Comparison of ENCODE assay signal across 16 cellular contexts in the genomic region with DNA sequence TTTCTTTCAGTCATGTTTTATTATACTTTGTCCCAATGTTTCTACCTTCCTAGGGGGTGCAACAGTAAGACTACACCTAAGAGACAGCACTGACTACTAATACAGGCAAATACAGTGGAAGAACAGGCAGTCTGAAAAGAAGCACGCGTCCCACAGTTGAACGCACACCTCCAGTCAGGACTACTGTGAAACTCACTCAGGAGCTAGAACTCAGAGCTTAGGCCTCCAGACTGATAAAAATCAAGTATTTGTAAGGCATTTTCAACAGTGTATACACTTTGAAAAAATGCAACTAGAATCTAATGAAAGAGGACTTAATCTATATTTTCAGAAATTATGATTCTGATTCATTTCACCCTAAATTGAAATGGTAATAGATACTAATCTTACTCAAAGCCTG. TPM values are rescaled to one million over a fixed set of nuclear protein-coding genes. Genes with fewer than 3 reads are reported as not detected.
DNase-seq lines count a peak whose midpoint lies in the region; ATAC-seq lines count a peak whose summit lies in the region.
"Had no signal": no experiment of that assay in that cellular context is flagged by ENCODE, and none has a peak within 500 bp of the region (broad histone marks: within the 10 kb centered on the region; RNA-seq: fewer than 3 reads in every experiment).

No MANE protein-coding gene starts in this region.

- H4K8ac ChIP-seq in trophoblast cell (ENCODE audit: low read depth, low read length): no peak overlapping the region

- H2AFZ ChIP-seq in trophoblast cell (ENCODE audit: insufficient read depth, low read length, poor library complexity): no peak overlapping the region

- H2BK5ac ChIP-seq in trophoblast cell (ENCODE audit: low read depth, low read length, poor library complexity): no peak overlapping the region

- no peaks in the 10 kb centered on the region for H3K4me1 ChIP-seq in CD4-positive, CD25-positive, alpha-beta regulatory T cell (ENCODE audit: control insufficient read depth, insufficient read depth, low read length, poor library complexity, severe bottlenecking)
- peaks cover 0 to 1% of the 10 kb centered on the region in 2 experiments for H3K4me1 ChIP-seq in trophoblast cell (ENCODE audit: control insufficient read depth in 1 of 2, insufficient read depth in 2 of 2, low read length in 2 of 2)
- H3K4me1 ChIP-seq: BLaER1 treated with 17β-estradiol and CSF1 and Interleukin-3, amounts not matched to agents 10 nM and 100 nM had no signal

- peaks cover 31% of the 10 kb centered on the region for H3K36me3 ChIP-seq in CD4-positive, CD25-positive, alpha-beta regulatory T cell (ENCODE audit: control insufficient read depth, insufficient read depth, low read length)
- peaks cover under 1 to 5% of the 10 kb centered on the region in 2 experiments for H3K36me3 ChIP-seq in trophoblast cell (ENCODE audit: control insufficient read depth in 1 of 2, insufficient read depth in 2 of 2, low read length in 2 of 2)
- H3K36me3 ChIP-seq in MG63: 0 out of 2 replicates have a peak, but pooled peaks cover 2% of the 10 kb centered on the region

- H2BK120ac ChIP-seq in trophoblast cell (ENCODE audit: insufficient read depth, low read length, poor library complexity): no peak overlapping the region

- no CpG with 5 or more reads among the region's 3 CpGs for WGBS in trophoblast cell (ENCODE audit: extremely low coverage, insufficient coverage, insufficient read length)

- no peak overlapping the region for H3K23ac ChIP-seq in trophoblast cell (ENCODE audit: low read length)

- no peak overlapping the region for H4K12ac ChIP-seq in trophoblast cell (ENCODE audit: low read depth, low read length)

- peak overlapping the region in 2 of 3 donors; percentile 16 to 62 for H3K27ac Mint-ChIP-seq in CD4-positive, CD25-positive, alpha-beta regulatory T cell
- H3K27ac Mint-ChIP-seq in T-helper 17 cell: peak overlapping the region; percentile 53

- no peak overlapping the region for H3K18ac ChIP-seq in trophoblast cell (ENCODE audit: low read length)

- no peak overlapping the region for H2AK5ac ChIP-seq in trophoblast cell (ENCODE audit: low read length)

- no peak overlapping the region for H3K4me2 ChIP-seq in trophoblast cell (ENCODE audit: low read length)
- H3K4me2 ChIP-seq: BLaER1 treated with 17β-estradiol and CSF1 and Interleukin-3, amounts not matched to agents 10 nM and 100 nM had no signal

- H4K91ac ChIP-seq in trophoblast cell (ENCODE audit: low read depth, low read length): no peak overlapping the region

- no peak overlapping the region for H3K4me3 Mint-ChIP-seq in CD4-positive, CD25-positive, alpha-beta regulatory T cell
- no peak overlapping the region for H3K4me3 Mint-ChIP-seq in T-helper 17 cell
- H3K4me3 Mint-ChIP-seq: CD4-positive, alpha-beta memory T cell had no signal

- H3K4ac ChIP-seq in trophoblast cell (ENCODE audit: low read depth, low read length): no peak overlapping the region

- H3K9me3 ChIP-seq in CD4-positive, CD25-positive, alpha-beta regulatory T cell (ENCODE audit: control insufficient read depth in 2 of 2, low read length in 2 of 2): no peaks in the 10 kb centered on the region
- H3K9me3 ChIP-seq in T-helper 17 cell (ENCODE audit: control insufficient read depth, low read length, poor library complexity, severe bottlenecking): no peaks in the 10 kb centered on the region
- H3K9me3 ChIP-seq in trophoblast cell (ENCODE audit: insufficient read depth, low read depth, low read length): no peaks in the 10 kb centered on the region
- no peaks in the 10 kb centered on the region for H3K9me3 ChIP-seq in MG63
- H3K9me3 ChIP-seq: Caco-2 had no signal

- no peak for DNase-seq in CD4-positive, CD25-positive, alpha-beta regulatory T cell
- DNase-seq in T-helper 17 cell (no peak), trophoblast cell (peak; percentile 63 to 82), MG63 (no peak)
- DNase-seq: 8988T; ACHN; Caco-2; Calu3; CD4-positive, alpha-beta memory T cell; DMS79 treated with DMSO at 0.1 percent for 48 hours; GDM1 had no signal

- H3K9ac ChIP-seq in trophoblast cell (ENCODE audit: low read length): no peak overlapping the region
- H3K9ac ChIP-seq: BLaER1 treated with 17β-estradiol and CSF1 and Interleukin-3, amounts not matched to agents 10 nM and 100 nM had no signal

- H3K4me1 Mint-ChIP-seq in CD4-positive, CD25-positive, alpha-beta regulatory T cell: peaks cover 17 to 54% (median 35%) of the 10 kb centered on the region in 4 donors
- H3K4me1 Mint-ChIP-seq in T-helper 17 cell: peaks cover 17% of the 10 kb centered on the region

- H3K27me3 ChIP-seq in CD4-positive, CD25-positive, alpha-beta regulatory T cell (ENCODE audit: control insufficient read depth, insufficient read depth, low read length): no peaks in the 10 kb centered on the region
- no peaks in the 10 kb centered on the region for H3K27me3 ChIP-seq in trophoblast cell (ENCODE audit: insufficient read depth, low read length)
- H3K27me3 ChIP-seq in MG63: no peaks in the 10 kb centered on the region
- H3K27me3 ChIP-seq: BLaER1 treated with 17β-estradiol and CSF1 and Interleukin-3, amounts not matched to agents 10 nM and 100 nM had no signal

- no peak overlapping the region for H3K4me3 ChIP-seq in CD4-positive, CD25-positive, alpha-beta regulatory T cell (ENCODE audit: low read depth, low read length)
- H3K4me3 ChIP-seq in trophoblast cell (ENCODE audit: low read depth, low read length): no peak overlapping the region
- H3K4me3 ChIP-seq in MG63: no peak overlapping the region
- H3K4me3 ChIP-seq: BLaER1 treated with 17β-estradiol and CSF1 and Interleukin-3, amounts not matched to agents 10 nM and 100 nM; GM12878 had no signal

- no peak overlapping the region for H3K14ac ChIP-seq in trophoblast cell (ENCODE audit: low read length)

- H3K27ac ChIP-seq in CD4-positive, CD25-positive, alpha-beta regulatory T cell (ENCODE audit: insufficient read depth, low read length, poor library complexity, severe bottlenecking): no peak overlapping the region
- no peak overlapping the region for H3K27ac ChIP-seq in trophoblast cell (ENCODE audit: low read depth, low read length)
- H3K27ac ChIP-seq: BLaER1 treated with 17β-estradiol and CSF1 and Interleukin-3, amounts not matched to agents 10 nM and 100 nM; C4-2B had no signal

- no peaks in the 10 kb centered on the region for H3K79me1 ChIP-seq in trophoblast cell (ENCODE audit: low read length)

- no peaks in the 10 kb centered on the region for H3K27me3 Mint-ChIP-seq in CD4-positive, CD25-positive, alpha-beta regulatory T cell
- H3K27me3 Mint-ChIP-seq in T-helper 17 cell: no peaks in the 10 kb centered on the region
- H3K27me3 Mint-ChIP-seq: CD4-positive, alpha-beta memory T cell had no signal

- peaks cover 41% of the 10 kb centered on the region for H3K36me3 Mint-ChIP-seq in CD4-positive, CD25-positive, alpha-beta regulatory T cell
- peaks cover 10% of the 10 kb centered on the region for H3K36me3 Mint-ChIP-seq in T-helper 17 cell (ENCODE audit: low read depth)

- peaks cover 0 to 7% (median 0%) of the 10 kb centered on the region in 7 donors for H3K9me3 Mint-ChIP-seq in CD4-positive, CD25-positive, alpha-beta regulatory T cell

- ATAC-seq in CD4-positive, CD25-positive, alpha-beta regulatory T cell (ENCODE audit: low read depth in 2 of 2): no peak
- ATAC-seq in T-helper 17 cell: no peak
- no peak for ATAC-seq in HG02623 (IDR thresholded peaks at IDR 0.05; ENCODE audit: unreplicated experiment)
- no peak for ATAC-seq in HG02970 (IDR thresholded peaks at IDR 0.05; ENCODE audit: low FRiP score, unreplicated experiment)
- ATAC-seq: GM12878 had no signal

- no peak overlapping the region for H2BK12ac ChIP-seq in trophoblast cell (ENCODE audit: low read length)

- no peaks in the 10 kb centered on the region for H3K79me2 ChIP-seq in trophoblast cell (ENCODE audit: control insufficient read depth, insufficient read depth, low read length, poor library complexity)

RNA-seq across cellular contexts. Expression of gene ITFG1, which starts 14.4 kb away (rescaled TPM):
- 35.9 TPM for total RNA-seq in CD4-positive, CD25-positive, alpha-beta regulatory T cell
- 10 to 100 TPM; 30.1 to 47.6 (median 38.1) TPM for polyA plus RNA-seq in CD4-positive, CD25-positive, alpha-beta regulatory T cell
- total RNA-seq in T-helper 17 cell: 10 to 100 TPM; 27.6 to 29.5 TPM
- polyA plus RNA-seq in trophoblast cell (2013): 66.9 and 68.4 TPM in 2 replicates
- 18.0 and 38.3 TPM in 2 replicates for total RNA-seq in MG63 (2014; rRNA removed; shearing (Covaris generic); ENCODE audit: low replicate concordance)

RNA-seq across cellular contexts. Expression of gene PHKB, which starts 14.7 kb away (rescaled TPM):
- 96.6 TPM for total RNA-seq in CD4-positive, CD25-positive, alpha-beta regulatory T cell
- 10 to 100 TPM; 28.8 to 43.2 (median 35.8) TPM for polyA plus RNA-seq in CD4-positive, CD25-positive, alpha-beta regulatory T cell
- total RNA-seq in T-helper 17 cell: 10 to 100 TPM; 56.2 to 59.5 TPM
- polyA plus RNA-seq in trophoblast cell (2013): 31.8 and 34.5 TPM in 2 replicates
- 11.1 and 16.4 TPM in 2 replicates for total RNA-seq in MG63 (2014; rRNA removed; shearing (Covaris generic); ENCODE audit: low replicate concordance)

Comparison
In these comparisons a context has a peak if more than half of its experiments do, and no peak if none do; other contexts are left out.
1. DNase-seq: peak in trophoblast cell (2 of 2); none in CD4-positive, CD25-positive, alpha-beta regulatory T cell (0 of 3), T-helper 17 cell (0 of 3) and MG63 (single experiment).